In the genomic region with DNA sequence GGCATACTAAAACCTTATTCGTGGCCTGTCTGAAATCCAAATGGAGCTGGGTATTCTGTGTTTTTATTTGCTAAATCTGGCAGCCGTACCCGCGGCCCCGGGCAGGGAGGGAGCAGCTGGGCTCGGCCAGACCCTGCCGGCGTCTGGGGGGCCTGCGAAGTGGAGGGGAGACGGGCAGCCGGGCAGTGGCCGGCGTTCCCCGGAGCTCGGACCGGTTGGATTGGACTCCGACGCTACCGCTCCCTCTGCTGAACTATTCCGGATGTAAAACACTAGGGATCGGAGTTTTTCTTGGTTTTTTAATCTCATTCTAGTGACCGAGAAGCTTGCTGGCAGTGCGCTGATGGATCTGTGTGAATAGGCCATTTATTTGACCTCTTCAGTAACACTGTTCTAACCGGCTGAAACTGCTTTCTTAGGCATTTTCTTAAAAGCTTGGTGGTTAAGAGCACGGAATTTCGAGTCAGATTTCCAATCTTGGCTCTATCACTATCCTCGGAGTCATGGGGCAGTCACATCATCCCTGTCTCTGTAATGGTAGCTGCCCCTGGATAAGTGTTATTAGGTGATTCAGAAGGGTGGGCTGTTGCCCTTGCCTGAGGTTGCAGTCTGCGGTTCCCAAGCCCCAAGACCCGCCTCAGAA, we compare ENCODE assay signal across 8 cellular contexts. TPM values are rescaled to one million over a fixed set of nuclear protein-coding genes. Genes with fewer than 3 reads are reported as not detected.
DNase-seq lines count a peak whose midpoint lies in the region; ATAC-seq and TF ChIP-seq lines count a peak whose summit lies in the region.

No MANE protein-coding gene starts in this region.

- no peaks in the 10 kb centered on the region for H3K9me3 Mint-ChIP-seq in activated B cell treated with CpG ODN at 0.5 μM for 24 hours

- peak overlapping the region; percentile 80 to 92 for H3K4me3 ChIP-seq in neutrophil (ENCODE audit: low read depth in 1 of 2, low read length in 1 of 2)

- CTCF ChIA-PET in activated B cell treated with CpG ODN at 0.5 μM for 24 hours (lab: Charles Lee): interaction anchor here (0.8 kb wide), 1 partner anchor 40 kb away, joined by 3 read pairs; no protein-coding TSS in a partner anchor

- peak overlapping the region; percentile 93 for H3K4me3 Mint-ChIP-seq in activated B cell treated with CpG ODN at 0.5 μM for 24 hours

- H3K27me3 Mint-ChIP-seq in activated B cell treated with CpG ODN at 0.5 μM for 24 hours: no peaks in the 10 kb centered on the region

- peak; percentile 14 for DNase-seq in GM04504 (ENCODE audit: low read depth)
- DNase-seq in activated B cell treated with CpG ODN at 0.5 μM for 24 hours: no peak
- peak in 1 of 2 donors; percentile 22 for DNase-seq in foreskin keratinocyte
- no peak for DNase-seq in KG1 (lab: John Stamatoyannopoulos, UW)
- DNase-seq in AML-193 (lab: John Stamatoyannopoulos, UW): no peak

- H3K27ac Mint-ChIP-seq in activated B cell treated with CpG ODN at 0.5 μM for 24 hours: peak overlapping the region; percentile 86

- no peak for TF ChIP-seq CTCF in activated B cell treated with CpG ODN at 0.5 μM for 24 hours (IDR thresholded peaks at IDR 0.05)
- no peak for TF ChIP-seq CTCF in foreskin keratinocyte (conservative IDR thresholded peaks at IDR 0.05)
- TF ChIP-seq CTCF in neutrophil (IDR thresholded peaks at IDR 0.05): no peak

- peaks cover 56% of the 10 kb centered on the region for H3K36me3 Mint-ChIP-seq in activated B cell treated with CpG ODN at 0.5 μM for 24 hours (ENCODE audit: low read depth)

- H3K9me3 ChIP-seq in neutrophil: no peaks in the 10 kb centered on the region

- H3K4me1 Mint-ChIP-seq in activated B cell treated with CpG ODN at 0.5 μM for 24 hours: peaks cover 55% of the 10 kb centered on the region

- intact Hi-C loops in activated B cell treated with CpG ODN at 0.5 μM for 24 hours (cut with micrococcal nuclease): loop anchor here (1.0 to 2.0 kb wide), 4 partner anchors 52 to 728 kb away; a partner anchor contains a TSS

- H3K36me3 ChIP-seq in neutrophil: peaks cover 38% of the 10 kb centered on the region

- POLR2A ChIA-PET in activated B cell treated with CpG ODN at 0.5 μM for 24 hours (lab: Charles Lee): interaction anchor here (0.6 to 1.5 kb wide), 10 partner anchors 9 to 728 kb away, joined by 3 to 8 read pairs (median 3); a partner anchor contains a TSS

- no peaks in the 10 kb centered on the region for H3K4me1 ChIP-seq in foreskin keratinocyte
- peaks cover 27 to 28% of the 10 kb centered on the region in 2 experiments for H3K4me1 ChIP-seq in neutrophil (ENCODE audit: control insufficient read depth in 1 of 2, insufficient read depth in 1 of 2, low read depth in 1 of 2, low read length in 1 of 2)

- H3K27ac ChIP-seq in foreskin keratinocyte (peak overlapping the region; percentile 83), neutrophil (peak overlapping the region; percentile 92)

- H3K27me3 ChIP-seq in foreskin keratinocyte (no peaks in the 10 kb centered on the region), neutrophil (no peaks in the 10 kb centered on the region)

- ATAC-seq in HG03196 (IDR thresholded peaks at IDR 0.05; ENCODE audit: unreplicated experiment): peak; percentile 16
- ATAC-seq in activated B cell treated with CpG ODN at 0.5 μM for 24 hours (ENCODE audit: low read depth): peak; percentile 3
- peak; percentile 12 for ATAC-seq in foreskin keratinocyte
- no peak for ATAC-seq in HG03460 (IDR thresholded peaks at IDR 0.05; ENCODE audit: unreplicated experiment)

RNA-seq across cellular contexts. Expression of a gene that starts 0.7 kb away (rescaled TPM):
- 35.3 and 36.3 TPM in 2 replicates for total RNA-seq in activated B cell treated with CpG ODN at 0.5 μM for 24 hours
- 36.2 and 38.5 TPM in 2 replicates for total RNA-seq in foreskin keratinocyte
- 36.4 and 42.7 TPM in 2 replicates for polyA plus RNA-seq in foreskin keratinocyte

RNA-seq across cellular contexts. Expression of a gene that starts 0.8 kb away (rescaled TPM):
- 31.5 and 37.6 TPM in 2 replicates for total RNA-seq in activated B cell treated with CpG ODN at 0.5 μM for 24 hours
- total RNA-seq in foreskin keratinocyte: 11.1 and 12.7 TPM in 2 replicates
- polyA plus RNA-seq in foreskin keratinocyte: 15.6 and 17.8 TPM in 2 replicates
